ENCODE assay signal across 8 cellular contexts in the genomic region with DNA sequence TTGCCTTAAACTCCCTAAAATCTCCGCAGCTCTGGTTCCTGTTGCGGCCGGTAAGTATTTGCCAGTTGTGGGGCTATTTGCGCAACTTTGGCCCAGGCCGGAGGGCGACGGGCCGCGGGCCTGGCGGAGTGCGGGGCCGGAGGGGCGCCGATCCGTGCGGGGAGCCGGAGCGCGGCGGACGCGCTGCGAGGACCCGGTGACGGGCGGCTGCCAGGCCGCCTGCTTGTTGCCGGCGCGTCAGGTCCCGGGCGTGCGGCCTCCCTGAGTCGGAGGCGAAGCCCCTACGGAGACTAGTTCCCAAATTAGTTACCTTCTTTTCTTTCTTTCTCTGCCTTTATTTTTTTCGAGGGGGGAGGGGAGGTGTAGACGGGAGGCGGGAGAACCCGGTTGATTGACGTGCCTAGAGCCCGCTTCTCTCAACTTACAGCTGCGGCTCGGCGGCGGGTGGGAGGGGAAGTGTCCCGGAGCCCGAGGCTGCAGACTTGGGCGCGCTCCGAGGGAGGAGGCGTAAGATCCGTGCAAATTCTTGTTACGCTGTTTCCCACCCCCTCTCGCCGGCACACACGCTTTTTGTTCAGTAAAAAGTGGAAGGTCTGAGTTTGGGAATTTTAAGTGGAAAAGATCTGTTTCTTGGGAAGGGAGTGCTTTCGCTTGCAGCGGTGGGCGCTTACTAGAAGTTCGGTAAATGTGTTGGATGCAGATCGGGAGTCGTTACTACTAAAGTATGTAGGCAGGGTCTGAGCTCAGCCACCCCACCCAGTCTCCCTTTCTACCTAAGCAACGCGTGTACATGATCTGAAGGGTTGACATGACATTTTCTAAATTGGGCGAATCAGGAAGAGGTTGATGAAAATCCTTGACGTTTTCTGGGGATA. TPM values are rescaled to one million over a fixed set of nuclear protein-coding genes. Genes with fewer than 3 reads are reported as not detected.
A peak's percentile ranks its signal among the peaks of the same experiment; 100 is the strongest.
DNase-seq lines count a peak whose midpoint lies in the region; ATAC-seq and TF ChIP-seq lines count a peak whose summit lies in the region.

No MANE protein-coding gene starts in this region.

- 0% methylated on average over 58 to 67 of the region's 67 CpGs for WGBS in body of pancreas, 2 donors
- WGBS in iPS DF 6.9 (ENCODE audit: insufficient coverage, insufficient read length): no CpG with 5 or more reads among the region's 67 CpGs

- TF ChIP-seq POLR2A in body of pancreas (IDR thresholded peaks at IDR 0.05): peak in 1 of 3 donors; percentile 29

- peak overlapping the region; percentile 36 to 59 for H3K4me3 ChIP-seq in body of pancreas
- peak overlapping the region; percentile 78 for H3K4me3 ChIP-seq in iPS DF 6.9 (ENCODE audit: low read length)

- intact Hi-C loops in body of pancreas (cut with DNase I) (no loop called here), sciatic nerve (cut with DNase I) (no loop called here)

- peak overlapping the region; percentile 99 to 100 (median 100) for H3K27ac ChIP-seq in body of pancreas
- no peak overlapping the region for H3K27ac ChIP-seq in iPS DF 6.9 (ENCODE audit: low read length)

- DNase-seq in GM10248 (ENCODE audit: extremely low spot score) (peak; percentile 84), NCI-H2107 treated with DMSO at 0.1 percent for 48 hours (lab: John Stamatoyannopoulos, UW; ENCODE audit: unreplicated experiment) (peak; percentile 92), UCSD-AML1 (lab: John Stamatoyannopoulos, UW; ENCODE audit: unreplicated experiment) (peak; percentile 74), body of pancreas (peak; percentile 89 to 93 (median 90)), iPS DF 6.9 (ENCODE audit: low read depth, low spot score) (peak; percentile 57), sciatic nerve (ENCODE audit: low spot score) (peak; percentile 92)

- H3K9me3 ChIP-seq in body of pancreas (no peaks in the 10 kb centered on the region), iPS DF 6.9 (ENCODE audit: control insufficient read depth, insufficient read depth, low read length) (no peaks in the 10 kb centered on the region)

- H3K36me3 ChIP-seq in body of pancreas (replicated peaks in 1 of 2; ENCODE audit: insufficient read depth in 1 of 2, low read depth in 2 of 2) (no peaks in the 10 kb centered on the region), iPS DF 6.9 (ENCODE audit: control insufficient read depth, insufficient read depth, low read length) (no peaks in the 10 kb centered on the region)

- TF ChIP-seq CTCF in GM10248 (IDR thresholded peaks at IDR 0.05; ENCODE audit: control extremely low read depth, extremely low read depth, low read depth, missing control alignments) (no peak), body of pancreas (IDR thresholded peaks at IDR 0.05) (no peak)

- CTCF ChIA-PET in GM10248 (lab: Yijun Ruan, JAX): interaction anchor here (0.9 to 1.6 kb wide), 4 partner anchors 14 to 75 kb away, joined by 3 to 5 read pairs (median 4); no protein-coding TSS in a partner anchor

- H3K27me3 ChIP-seq in body of pancreas (no peaks in the 10 kb centered on the region), iPS DF 6.9 (ENCODE audit: control insufficient read depth, insufficient read depth, low read length) (no peaks in the 10 kb centered on the region)

- POLR2A ChIA-PET in GM10248 (lab: Yijun Ruan, JAX): interaction anchor here (0.8 to 1.2 kb wide), 3 partner anchors 11 to 117 kb away, joined by 3 to 5 read pairs (median 4); a partner anchor contains a TSS

- peaks cover 55% of the 10 kb centered on the region for H3K4me1 ChIP-seq in body of pancreas
- peaks cover 2% of the 10 kb centered on the region for H3K4me1 ChIP-seq in iPS DF 6.9 (ENCODE audit: control insufficient read depth, insufficient read depth, low read length)

- ATAC-seq in HG02885 (IDR thresholded peaks at IDR 0.05; ENCODE audit: poor library complexity, unreplicated experiment) (peak; percentile 31), body of pancreas (peak; percentile 65), sciatic nerve (peak; percentile 77), GM18861 (IDR thresholded peaks at IDR 0.05; ENCODE audit: unreplicated experiment) (no peak)

RNA-seq across cellular contexts. Expression of a gene that starts 0.6 kb away (rescaled TPM):
- total RNA-seq in body of pancreas: 10 to 100 TPM; 28.5 to 43.8 TPM
- 64.6 TPM for total RNA-seq in sciatic nerve

RNA-seq across cellular contexts. Expression of a gene that starts 1.5 kb away (rescaled TPM):
- total RNA-seq in body of pancreas (10 to 100 TPM in 1 of 2 donors, 1 to 10 TPM in 1; 7.9 to 10.6 TPM), sciatic nerve (26.2 TPM)

RNA-seq across cellular contexts. Expression of a gene that starts 35.4 kb away (rescaled TPM):
- total RNA-seq in body of pancreas: 10 to 100 TPM in 1 of 2 donors, 1 to 10 TPM in 1; 4.0 to 19.7 TPM
- 71.5 TPM for total RNA-seq in sciatic nerve

RNA-seq across cellular contexts. Expression of a gene that starts 39.8 kb away (rescaled TPM):
- total RNA-seq in body of pancreas (under 1 TPM in 1 of 2 donors, not detected in 1; under 0.01 TPM), sciatic nerve (0.36 TPM)

RNA-seq across cellular contexts. Expression of a gene that starts 44.6 kb away (rescaled TPM):
- total RNA-seq in body of pancreas (1 to 10 TPM; 4.4 to 5.6 TPM), sciatic nerve (2.5 TPM)
